1 cellular context compared by ENCODE assay signal in the genomic region with DNA sequence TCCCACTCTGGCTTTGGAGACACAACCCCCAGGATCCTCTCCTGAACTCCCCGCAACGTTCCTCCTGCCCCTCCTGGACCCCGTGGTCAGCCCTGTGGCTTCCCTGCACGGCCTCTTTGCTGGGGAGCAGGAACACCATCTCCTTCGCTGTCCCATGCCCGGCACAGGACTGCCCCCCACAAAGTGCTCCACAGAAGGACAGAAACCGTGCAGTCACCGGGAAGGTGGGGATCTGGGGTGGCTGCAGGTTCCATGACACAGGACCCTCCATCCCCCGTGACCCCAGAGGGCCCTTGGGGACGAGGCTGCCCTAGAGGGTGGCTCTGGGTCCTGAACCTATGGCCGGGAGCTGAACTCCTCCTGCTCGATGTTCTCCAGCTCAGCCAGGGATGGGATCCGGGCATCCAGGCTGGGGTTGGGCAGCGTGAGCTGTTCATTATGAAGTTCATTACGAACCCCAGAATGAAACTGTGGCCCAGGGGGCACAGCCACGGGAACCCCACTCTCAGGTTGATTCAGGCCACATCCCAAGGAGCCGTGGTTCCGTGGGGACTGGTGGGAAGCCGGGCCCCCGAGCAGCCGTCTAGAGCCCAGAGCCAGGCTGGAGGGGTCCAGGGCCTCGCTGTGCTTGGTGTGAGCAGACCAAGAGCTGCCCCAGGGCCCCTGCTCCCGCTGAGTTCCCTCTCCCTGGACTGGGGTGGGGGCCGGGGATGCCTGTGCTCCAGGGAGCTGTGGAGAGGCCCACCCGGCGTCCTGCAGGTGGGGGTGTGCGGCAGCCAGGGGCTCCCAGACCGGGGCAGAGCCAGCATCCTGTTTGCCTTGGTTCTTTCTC.
TF ChIP-seq lines count a peak whose summit lies in the region.

No MANE protein-coding gene starts in this region.

TF ChIP-seq in GM23338, 12 proteins besides CTCF, POLR2A, EP300 and RAD21 (continued from another document):
- TF ChIP-seq, protein P1, sequence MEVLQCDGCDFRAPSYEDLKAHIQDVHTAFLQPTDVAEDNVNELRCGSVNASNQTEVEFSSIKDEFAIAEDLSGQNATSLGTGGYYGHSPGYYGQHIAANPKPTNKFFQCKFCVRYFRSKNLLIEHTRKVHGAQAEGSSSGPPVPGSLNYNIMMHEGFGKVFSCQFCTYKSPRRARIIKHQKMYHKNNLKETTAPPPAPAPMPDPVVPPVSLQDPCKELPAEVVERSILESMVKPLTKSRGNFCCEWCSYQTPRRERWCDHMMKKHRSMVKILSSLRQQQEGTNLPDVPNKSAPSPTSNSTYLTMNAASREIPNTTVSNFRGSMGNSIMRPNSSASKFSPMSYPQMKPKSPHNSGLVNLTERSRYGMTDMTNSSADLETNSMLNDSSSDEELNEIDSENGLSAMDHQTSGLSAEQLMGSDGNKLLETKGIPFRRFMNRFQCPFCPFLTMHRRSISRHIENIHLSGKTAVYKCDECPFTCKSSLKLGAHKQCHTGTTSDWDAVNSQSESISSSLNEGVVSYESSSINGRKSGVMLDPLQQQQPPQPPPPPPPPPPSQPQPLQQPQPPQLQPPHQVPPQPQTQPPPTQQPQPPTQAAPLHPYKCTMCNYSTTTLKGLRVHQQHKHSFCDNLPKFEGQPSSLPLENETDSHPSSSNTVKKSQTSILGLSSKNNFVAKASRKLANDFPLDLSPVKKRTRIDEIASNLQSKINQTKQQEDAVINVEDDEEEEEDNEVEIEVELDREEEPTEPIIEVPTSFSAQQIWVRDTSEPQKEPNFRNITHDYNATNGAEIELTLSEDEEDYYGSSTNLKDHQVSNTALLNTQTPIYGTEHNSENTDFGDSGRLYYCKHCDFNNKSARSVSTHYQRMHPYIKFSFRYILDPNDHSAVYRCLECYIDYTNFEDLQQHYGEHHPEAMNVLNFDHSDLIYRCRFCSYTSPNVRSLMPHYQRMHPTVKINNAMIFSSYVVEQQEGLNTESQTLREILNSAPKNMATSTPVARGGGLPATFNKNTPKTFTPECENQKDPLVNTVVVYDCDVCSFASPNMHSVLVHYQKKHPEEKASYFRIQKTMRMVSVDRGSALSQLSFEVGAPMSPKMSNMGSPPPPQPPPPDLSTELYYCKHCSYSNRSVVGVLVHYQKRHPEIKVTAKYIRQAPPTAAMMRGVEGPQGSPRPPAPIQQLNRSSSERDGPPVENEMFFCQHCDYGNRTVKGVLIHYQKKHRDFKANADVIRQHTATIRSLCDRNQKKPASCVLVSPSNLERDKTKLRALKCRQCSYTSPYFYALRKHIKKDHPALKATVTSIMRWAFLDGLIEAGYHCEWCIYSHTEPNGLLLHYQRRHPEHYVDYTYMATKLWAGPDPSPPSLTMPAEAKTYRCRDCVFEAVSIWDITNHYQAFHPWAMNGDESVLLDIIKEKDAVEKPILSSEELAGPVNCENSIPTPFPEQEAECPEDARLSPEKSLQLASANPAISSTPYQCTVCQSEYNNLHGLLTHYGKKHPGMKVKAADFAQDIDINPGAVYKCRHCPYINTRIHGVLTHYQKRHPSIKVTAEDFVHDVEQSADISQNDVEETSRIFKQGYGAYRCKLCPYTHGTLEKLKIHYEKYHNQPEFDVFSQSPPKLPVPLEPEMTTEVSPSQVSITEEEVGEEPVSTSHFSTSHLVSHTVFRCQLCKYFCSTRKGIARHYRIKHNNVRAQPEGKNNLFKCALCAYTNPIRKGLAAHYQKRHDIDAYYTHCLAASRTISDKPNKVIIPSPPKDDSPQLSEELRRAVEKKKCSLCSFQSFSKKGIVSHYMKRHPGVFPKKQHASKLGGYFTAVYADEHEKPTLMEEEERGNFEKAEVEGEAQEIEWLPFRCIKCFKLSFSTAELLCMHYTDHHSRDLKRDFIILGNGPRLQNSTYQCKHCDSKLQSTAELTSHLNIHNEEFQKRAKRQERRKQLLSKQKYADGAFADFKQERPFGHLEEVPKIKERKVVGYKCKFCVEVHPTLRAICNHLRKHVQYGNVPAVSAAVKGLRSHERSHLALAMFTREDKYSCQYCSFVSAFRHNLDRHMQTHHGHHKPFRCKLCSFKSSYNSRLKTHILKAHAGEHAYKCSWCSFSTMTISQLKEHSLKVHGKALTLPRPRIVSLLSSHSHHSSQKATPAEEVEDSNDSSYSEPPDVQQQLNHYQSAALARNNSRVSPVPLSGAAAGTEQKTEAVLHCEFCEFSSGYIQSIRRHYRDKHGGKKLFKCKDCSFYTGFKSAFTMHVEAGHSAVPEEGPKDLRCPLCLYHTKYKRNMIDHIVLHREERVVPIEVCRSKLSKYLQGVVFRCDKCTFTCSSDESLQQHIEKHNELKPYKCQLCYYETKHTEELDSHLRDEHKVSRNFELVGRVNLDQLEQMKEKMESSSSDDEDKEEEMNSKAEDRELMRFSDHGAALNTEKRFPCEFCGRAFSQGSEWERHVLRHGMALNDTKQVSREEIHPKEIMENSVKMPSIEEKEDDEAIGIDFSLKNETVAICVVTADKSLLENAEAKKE (CRISPR knock-in tag; IDR thresholded peaks at IDR 0.05): no peak
- TF ChIP-seq ZNF331 (CRISPR knock-in tag; IDR thresholded peaks at IDR 0.05; ENCODE audit: low read depth) (no peak), JUNB (IDR thresholded peaks at IDR 0.05; ENCODE audit: unreplicated experiment) (no peak), CREB1 (CRISPR knock-in tag; IDR thresholded peaks at IDR 0.05; ENCODE audit: low read depth) (no peak), NANOG (IDR thresholded peaks at IDR 0.05; ENCODE audit: borderline replicate concordance) (no peak), ZNF114 (CRISPR knock-in tag; IDR thresholded peaks at IDR 0.05) (no peak), POLR2AphosphoS5 (IDR thresholded peaks at IDR 0.05; ENCODE audit: low read depth) (no peak), EZH2 (IDR thresholded peaks at IDR 0.05; ENCODE audit: low read depth, unreplicated experiment) (no peak), STAT1 (IDR thresholded peaks at IDR 0.05; ENCODE audit: unreplicated experiment) (no peak)
